Comparison of ENCODE assay signal across 15 cellular contexts in the genomic region with DNA sequence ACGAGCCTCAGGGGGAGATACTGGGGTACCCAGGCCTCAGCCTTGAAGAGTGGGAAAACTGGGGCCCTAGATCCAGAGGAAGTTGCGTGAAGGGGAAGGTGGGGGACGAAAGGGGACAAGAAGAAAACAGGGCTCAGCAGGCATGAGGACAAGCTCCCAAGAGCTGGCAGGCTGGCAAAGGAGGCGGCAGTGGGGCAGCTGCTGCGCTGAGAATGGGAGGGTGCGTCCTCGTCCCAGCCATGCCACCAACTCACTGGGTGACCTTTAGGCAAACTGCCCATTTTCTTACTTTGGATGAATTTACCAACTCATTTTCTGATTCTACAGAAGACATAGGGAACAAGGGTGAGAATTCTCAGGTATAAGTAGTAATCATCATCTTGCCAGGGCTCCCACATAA.
DNase-seq lines count a peak whose midpoint lies in the region; TF ChIP-seq lines count a peak whose summit lies in the region.
"Had no signal": no experiment of that assay in that cellular context is flagged by ENCODE, and none has a peak within 500 bp of the region (broad histone marks: within the 10 kb centered on the region; RNA-seq: fewer than 3 reads in every experiment).

No MANE protein-coding gene starts in this region.

- no peaks in the 10 kb centered on the region for H4K20me1 ChIP-seq in BLaER1

- no peak for TF ChIP-seq CTCF in suprapubic skin (IDR thresholded peaks at IDR 0.05)

- H3K36me3 ChIP-seq in BLaER1 (peaks cover 25% of the 10 kb centered on the region; the same call in 1 of the 2 replicates), neuronal stem cell (replicated peaks in 1 of 2; ENCODE audit: control insufficient read depth in 2 of 2, insufficient read depth in 2 of 2, low read length in 2 of 2) (peaks cover 0 to 6% of the 10 kb centered on the region in 2 donors), suprapubic skin (peaks cover 6% of the 10 kb centered on the region)

- H3K4ac ChIP-seq in neuronal stem cell (ENCODE audit: low read length), result no peak overlapping the region

- H2AFZ ChIP-seq in neuronal stem cell (ENCODE audit: low read length), result no peak overlapping the region
- H2AFZ ChIP-seq: GM23248 had no signal

- H3K27ac ChIP-seq in BLaER1, result no peak overlapping the region
- peak overlapping the region; percentile 71 for H3K27ac ChIP-seq in epithelial cell of prostate
- H3K27ac ChIP-seq in neuronal stem cell (replicated peaks; ENCODE audit: low read length), result no peak overlapping the region
- peak overlapping the region; percentile 4 for H3K27ac ChIP-seq in suprapubic skin
- H3K27ac ChIP-seq: 22Rv1, GM23248 had no signal

- H3K9ac ChIP-seq in BLaER1, result no peak overlapping the region
- no peak overlapping the region for H3K9ac ChIP-seq in neuronal stem cell (ENCODE audit: low read depth, low read length, poor library complexity)
- H3K9ac ChIP-seq: GM23248 had no signal

- H4K8ac ChIP-seq in neuronal stem cell (ENCODE audit: low read depth, low read length), result no peak overlapping the region

- H2BK5ac ChIP-seq in neuronal stem cell (ENCODE audit: low read length), result no peak overlapping the region

- H3K79me1 ChIP-seq in neuronal stem cell (ENCODE audit: low read depth, low read length), result no peaks in the 10 kb centered on the region

- TF ChIP-seq EP300 in suprapubic skin (IDR thresholded peaks at IDR 0.05), result no peak

- H4K91ac ChIP-seq in neuronal stem cell (ENCODE audit: low read depth, low read length, poor library complexity), result no peak overlapping the region

- H3K27me3 ChIP-seq in BLaER1, result no peaks in the 10 kb centered on the region
- H3K27me3 ChIP-seq in neuronal stem cell (ENCODE audit: control insufficient read depth in 3 of 3, insufficient read depth in 3 of 3, low read depth in 1 of 3, low read length in 3 of 3), result no peaks in the 10 kb centered on the region
- no peaks in the 10 kb centered on the region for H3K27me3 ChIP-seq in suprapubic skin

- no peak for TF ChIP-seq POLR2A in suprapubic skin (IDR thresholded peaks at IDR 0.05)

- no peak overlapping the region for H2BK120ac ChIP-seq in neuronal stem cell (ENCODE audit: low read depth, low read length)

- H3K9me3 ChIP-seq in BLaER1, result no peaks in the 10 kb centered on the region
- H3K9me3 ChIP-seq in neuronal stem cell (replicated peaks in 1 of 2; ENCODE audit: control insufficient read depth in 2 of 2, insufficient read depth in 1 of 2, low read depth in 1 of 2, low read length in 2 of 2), result no peaks in the 10 kb centered on the region
- no peaks in the 10 kb centered on the region for H3K9me3 ChIP-seq in suprapubic skin

- H2AK5ac ChIP-seq in neuronal stem cell (ENCODE audit: low read depth, low read length), result no peak overlapping the region

- H3K18ac ChIP-seq in neuronal stem cell (ENCODE audit: low read length), result peak overlapping the region; percentile 9

- H3K23ac ChIP-seq in neuronal stem cell (ENCODE audit: low read depth, low read length, poor library complexity), result no peak overlapping the region

- WGBS in neuronal stem cell (ENCODE audit: extremely low coverage in 2 of 2, insufficient read length in 2 of 2, insufficient replicate concordance in 1 of 2), 2 donors, result no CpG with 5 or more reads among the region's 7 CpGs
- WGBS in suprapubic skin, result 95% methylated on average over 7 of the region's 7 CpGs

- H2BK12ac ChIP-seq in neuronal stem cell (ENCODE audit: low read length), result no peak overlapping the region

- H3K14ac ChIP-seq in neuronal stem cell (ENCODE audit: low read length), result no peak overlapping the region

- H3K4me1 ChIP-seq in BLaER1 (peaks cover 19% of the 10 kb centered on the region), neuronal stem cell (ENCODE audit: control insufficient read depth in 2 of 2, insufficient read depth in 1 of 2, low read depth in 1 of 2, low read length in 2 of 2) (peaks cover 0 to 2% of the 10 kb centered on the region in 2 donors), suprapubic skin (peaks cover 18% of the 10 kb centered on the region)

- H2BK15ac ChIP-seq in neuronal stem cell (ENCODE audit: low read length), result no peak overlapping the region

- H3K4me3 ChIP-seq in BLaER1, result no peak overlapping the region
- no peak overlapping the region for H3K4me3 ChIP-seq in neuronal stem cell (ENCODE audit: low read length in 2 of 2)
- no peak overlapping the region for H3K4me3 ChIP-seq in suprapubic skin
- H3K4me3 ChIP-seq: GM23248 had no signal

- H3K4me2 ChIP-seq in BLaER1 (peak overlapping the region; percentile 37), neuronal stem cell (ENCODE audit: insufficient read depth, low read length, poor library complexity, severe bottlenecking) (no peak overlapping the region)

- no peak for DNase-seq in epithelial cell of prostate (ENCODE audit: low read depth, low spot score)
- no peak for DNase-seq in neuronal stem cell (ENCODE audit: low spot score)
- no peak for DNase-seq in suprapubic skin (ENCODE audit: low spot score in 2 of 2)
- DNase-seq in NCI-H1417 (lab: John Stamatoyannopoulos, UW), result no peak
- DNase-seq in stimulated activated CD4-positive, alpha-beta T cell treated with anti-CD3 and anti-CD28 coated beads, Interleukin-4, amount 100 ng/mL, for 4 hours, result no peak
- DNase-seq in kidney tubule cell (ENCODE audit: low spot score), result no peak
- no peak for DNase-seq in mucosa of gallbladder (ENCODE audit: low spot score)
- DNase-seq: Calu3; CD4-positive, CD25-positive, alpha-beta regulatory T cell; DMS 273 treated with DMSO at 0.1 percent for 48 hours; GM23248; H7; IMR-90 had no signal

Comparison
In these comparisons a context has a peak if more than half of its experiments do, and no peak if none do; other contexts are left out.
1. H3K27ac ChIP-seq: peak in epithelial cell of prostate (single experiment) and suprapubic skin (single experiment); none in BLaER1 (single experiment) and neuronal stem cell (single experiment).